Comparison of ENCODE assay signal across 6 cellular contexts in the genomic region with DNA sequence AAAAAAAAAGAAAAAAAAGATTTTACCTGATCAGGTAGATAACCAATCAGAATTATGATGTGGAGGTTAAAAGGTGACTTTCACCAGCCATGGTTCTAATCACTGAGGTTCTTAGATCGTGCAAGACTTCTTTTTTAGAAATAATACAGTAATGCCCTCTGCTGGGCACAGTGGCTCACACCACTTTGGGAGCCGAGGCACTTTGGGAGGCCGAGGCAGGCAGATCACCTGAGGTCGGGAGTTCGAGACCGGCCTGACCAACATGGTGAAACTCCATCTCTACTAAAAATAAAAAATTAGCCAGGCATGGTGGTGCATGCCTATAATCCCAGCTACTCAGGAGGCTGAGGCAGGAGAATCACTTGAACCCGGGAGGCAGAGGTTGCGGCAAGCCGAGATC. TPM values are rescaled to one million over a fixed set of nuclear protein-coding genes. Genes with fewer than 3 reads are reported as not detected.
A peak's percentile ranks its signal among the peaks of the same experiment; 100 is the strongest.
DNase-seq lines count a peak whose midpoint lies in the region; ATAC-seq and TF ChIP-seq lines count a peak whose summit lies in the region.
"Not testable (repeated sequence)": the region's sequence is repeated elsewhere in the genome, so short reads cannot be mapped to it uniquely, and the experiment has no call there.

No MANE protein-coding gene starts in this region.

- not testable (repeated sequence) for H3K36me3 Mint-ChIP-seq in activated CD4-positive, alpha-beta T cell treated with anti-CD3 and anti-CD28 coated beads for 36 hours (ENCODE audit: low read depth)

- DNase-seq in GM10248 (ENCODE audit: extremely low spot score); choroid plexus epithelial cell (ENCODE audit: low read depth): not testable (repeated sequence)
- peak; percentile 27 for DNase-seq in NCI-H82 (lab: John Stamatoyannopoulos, UW)
- DNase-seq in activated CD4-positive, alpha-beta T cell treated with anti-CD3 and anti-CD28 coated beads for 36 hours = peak; percentile 50
- peak in 2 of 3 donors; percentile 4 to 11 for DNase-seq in stimulated activated CD4-positive, alpha-beta T cell treated with anti-CD3 and anti-CD28 coated beads, Interleukin-12 subunit alpha, Interleukin-12 subunit beta, amount 100 ng/mL, for 48 hours (ENCODE audit: low read depth in 2 of 3, low spot score in 1 of 3)

- H3K27me3 Mint-ChIP-seq in activated CD4-positive, alpha-beta T cell treated with anti-CD3 and anti-CD28 coated beads for 36 hours = not testable (repeated sequence)

- peak; percentile 22 for TF ChIP-seq CTCF in GM10248 (IDR thresholded peaks at IDR 0.05; ENCODE audit: control extremely low read depth, extremely low read depth, low read depth, missing control alignments)
- peak; percentile 23 for TF ChIP-seq CTCF in choroid plexus epithelial cell (conservative IDR thresholded peaks at IDR 0.05; ENCODE audit: low read depth, low read length)

- H3K27ac Mint-ChIP-seq in activated CD4-positive, alpha-beta T cell treated with anti-CD3 and anti-CD28 coated beads for 36 hours = not testable (repeated sequence)

- intact Hi-C loops in activated CD4-positive, alpha-beta T cell treated with anti-CD3 and anti-CD28 coated beads for 36 hours (cut with DNase I, micrococcal nuclease) = loop anchor here in 1 of 2 experiments (1.0 kb wide), 1 partner anchor 400 kb away; no protein-coding TSS in a partner anchor

- H3K4me1 Mint-ChIP-seq in activated CD4-positive, alpha-beta T cell treated with anti-CD3 and anti-CD28 coated beads for 36 hours = not testable (repeated sequence)

- ATAC-seq in HG03354 (IDR thresholded peaks at IDR 0.05; ENCODE audit: poor library complexity, severe bottlenecking, unreplicated experiment) = peak; percentile 49
- peak; percentile 42 for ATAC-seq in activated CD4-positive, alpha-beta T cell treated with anti-CD3 and anti-CD28 coated beads for 36 hours

- not testable (repeated sequence) for H3K4me3 ChIP-seq in choroid plexus epithelial cell (ENCODE audit: low read depth, low read length)

- CTCF ChIA-PET in GM10248 (lab: Yijun Ruan, JAX); activated CD4-positive, alpha-beta T cell treated with anti-CD3 and anti-CD28 coated beads for 36 hours (lab: Charles Lee): not testable (repeated sequence)

- not testable (repeated sequence) for H3K4me3 Mint-ChIP-seq in activated CD4-positive, alpha-beta T cell treated with anti-CD3 and anti-CD28 coated beads for 36 hours

- POLR2A ChIA-PET in GM10248 (lab: Yijun Ruan, JAX); activated CD4-positive, alpha-beta T cell treated with anti-CD3 and anti-CD28 coated beads for 36 hours (lab: Charles Lee): not testable (repeated sequence)

- not testable (repeated sequence) for H3K9me3 Mint-ChIP-seq in activated CD4-positive, alpha-beta T cell treated with anti-CD3 and anti-CD28 coated beads for 36 hours (ENCODE audit: low read depth)

RNA-seq across cellular contexts. Expression of a gene that starts 36.1 kb away (rescaled TPM):
- 1 to 10 TPM in 1 of 2 experiments, under 1 TPM in 1; 0.71 to 1.2 TPM for total RNA-seq in activated CD4-positive, alpha-beta T cell treated with anti-CD3 and anti-CD28 coated beads for 36 hours

RNA-seq across cellular contexts. Expression of a gene that starts 36.8 kb away (rescaled TPM):
- total RNA-seq in activated CD4-positive, alpha-beta T cell treated with anti-CD3 and anti-CD28 coated beads for 36 hours = 10 to 100 TPM; 18.3 to 20.5 TPM

RNA-seq across cellular contexts. Expression of a gene that starts 36.9 kb away (rescaled TPM):
- 10 to 100 TPM; 17.3 to 23.4 TPM for total RNA-seq in activated CD4-positive, alpha-beta T cell treated with anti-CD3 and anti-CD28 coated beads for 36 hours

RNA-seq across cellular contexts. Expression of a gene that starts 56.0 kb away (rescaled TPM):
- 10 to 100 TPM; 15.8 to 17.4 TPM for total RNA-seq in activated CD4-positive, alpha-beta T cell treated with anti-CD3 and anti-CD28 coated beads for 36 hours
